Comparison of ENCODE assay signal across 8 cellular contexts in genomic region chr22:50200333-50201190, GRCh38. TPM values are rescaled to one million over a fixed set of nuclear protein-coding genes. Genes with fewer than 3 reads are reported as not detected.
DNase-seq lines count a peak whose midpoint lies in the region; ATAC-seq and TF ChIP-seq lines count a peak whose summit lies in the region.

Gene SELENOO, plus strand, starts transcription at chr22:50201011. Its CDS starts 26 bp downstream, at chr22:50201037.

- peaks cover 5% of the 10 kb centered on the region; the same call in 1 of the 2 replicates for H3F3A ChIP-seq in OCI-LY1 (ENCODE audit: insufficient read depth, low read length)

- peaks cover 57% of the 10 kb centered on the region for H3K4me1 ChIP-seq in OCI-LY1 (ENCODE audit: insufficient read depth, low read length, severe bottlenecking)
- H3K4me1 ChIP-seq in mononuclear cell (ENCODE audit: insufficient read depth, low read length), result peaks cover 48% of the 10 kb centered on the region

- no peak for TF ChIP-seq CTCF in CD4-positive, alpha-beta T cell (IDR thresholded peaks at IDR 0.05)
- TF ChIP-seq CTCF in OCI-LY1 (IDR thresholded peaks at IDR 0.05; ENCODE audit: low read length), result no peak

- intact Hi-C loops in CD4-positive, alpha-beta T cell (cut with DNase I, micrococcal nuclease), result loop anchor here (1.0 to 10.0 kb wide), 2 partner anchors 9 to 366 kb away; no protein-coding TSS in a partner anchor

- H2AFZ ChIP-seq in OCI-LY1 (ENCODE audit: low read length), result no peak within 1 kb of the TSS

- CTCF ChIA-PET in CD4-positive, alpha-beta T cell (lab: Charles Lee), result no interaction called here

- H3K4me3 Mint-ChIP-seq in CD4-positive, alpha-beta T cell, result peak within 1 kb of the TSS; percentile 91

- H3K27me3 Mint-ChIP-seq in CD4-positive, alpha-beta T cell, result no peaks in the 10 kb centered on the region

- peak within 1 kb of the TSS; percentile 79 for H3K9ac ChIP-seq in OCI-LY1 (ENCODE audit: low read length)

- H3K4me2 ChIP-seq in OCI-LY1 (ENCODE audit: low read length), result peak within 1 kb of the TSS; percentile 91

- H3K9me3 ChIP-seq in CD4-positive, alpha-beta T cell (ENCODE audit: control insufficient read depth, low read length), result no peaks in the 10 kb centered on the region
- H3K9me3 ChIP-seq in OCI-LY1 (ENCODE audit: low read length), result no peaks in the 10 kb centered on the region
- H3K9me3 ChIP-seq in mononuclear cell (ENCODE audit: low read depth, low read length), result no peaks in the 10 kb centered on the region

- H3K27me3 ChIP-seq in CD4-positive, alpha-beta T cell (ENCODE audit: control insufficient read depth, insufficient read depth, low read length), result no peaks in the 10 kb centered on the region
- H3K27me3 ChIP-seq in OCI-LY1 (ENCODE audit: insufficient read depth, low read length), result no peaks in the 10 kb centered on the region
- H3K27me3 ChIP-seq in mononuclear cell (ENCODE audit: insufficient read depth, low read length), result no peaks in the 10 kb centered on the region

- POLR2A ChIA-PET in CD4-positive, alpha-beta T cell (lab: Charles Lee), result interaction anchor here (0.9 to 1.5 kb wide), 3 partner anchors 10 to 14 kb away, joined by 5 to 15 read pairs (median 14); no protein-coding TSS in a partner anchor

- H3K36me3 Mint-ChIP-seq in CD4-positive, alpha-beta T cell (ENCODE audit: low read depth), result peaks cover 48% of the 10 kb centered on the region

- H3K27ac Mint-ChIP-seq in CD4-positive, alpha-beta T cell, result peak within 1 kb of the TSS; percentile 85

- no peaks in the 10 kb centered on the region for H3K9me3 Mint-ChIP-seq in CD4-positive, alpha-beta T cell

- H3K79me2 ChIP-seq in OCI-LY1 (ENCODE audit: insufficient read depth, low read length), result peaks cover 25% of the 10 kb centered on the region

- peak; percentile 76 to 93 (median 88) for DNase-seq in CD4-positive, alpha-beta T cell
- DNase-seq in HT1080 (ENCODE audit: low read depth), result peak; percentile 82
- DNase-seq in activated T-cell treated with anti-CD3 and anti-CD28 coated beads for 1 hour (ENCODE audit: low read depth), result peak; percentile 87
- DNase-seq in epidermal melanocyte (ENCODE audit: insufficient read length, low spot score), result peak; percentile 100
- peak; percentile 91 to 92 for DNase-seq in stimulated activated CD8-positive, alpha-beta memory T cell treated with anti-CD3 and anti-CD28 coated beads, Interleukin-2, amount 100 ng/mL, for 48 hours (ENCODE audit: low read depth in 2 of 2)

- H4K20me1 ChIP-seq in OCI-LY1 (ENCODE audit: insufficient read depth, low read length), result no peaks in the 10 kb centered on the region

- peaks cover 61% of the 10 kb centered on the region for H3K36me3 ChIP-seq in OCI-LY1 (ENCODE audit: insufficient read depth, low read length)

- H3K4me1 Mint-ChIP-seq in CD4-positive, alpha-beta T cell (ENCODE audit: low read depth), result peaks cover 27% of the 10 kb centered on the region

- no peaks in the 10 kb centered on the region for H3K9me2 ChIP-seq in OCI-LY1 (ENCODE audit: low read depth, low read length)

- H3K4me3 ChIP-seq in OCI-LY1 (ENCODE audit: low read depth, low read length, poor library complexity, severe bottlenecking) (peak within 1 kb of the TSS; percentile 78), mononuclear cell (ENCODE audit: low read length) (peak within 1 kb of the TSS; percentile 65)

- ATAC-seq in CD4-positive, alpha-beta T cell (ENCODE audit: poor library complexity), result peak; percentile 80
- ATAC-seq in GM19455 (IDR thresholded peaks at IDR 0.05; ENCODE audit: unreplicated experiment), result peak; percentile 61

- H3K27ac ChIP-seq in CD4-positive, alpha-beta T cell (ENCODE audit: low read depth, low read length), result peak within 1 kb of the TSS; percentile 40
- H3K27ac ChIP-seq in OCI-LY1 (ENCODE audit: low read depth, low read length, poor library complexity, severe bottlenecking), result peak within 1 kb of the TSS; percentile 82

RNA-seq across cellular contexts. Expression of gene SELENOO, which starts in this region (rescaled TPM):
- 10 to 100 TPM; 26.0 to 26.1 TPM for total RNA-seq in CD4-positive, alpha-beta T cell
- total RNA-seq in HT1080 (2014; rRNA removed; shearing (Covaris generic)), result 44.5 and 49.1 TPM in 2 replicates
- polyA plus RNA-seq in HT1080 (2015; cell fraction: cytosol; rRNA removed), result 29.6 and 35.2 TPM in 2 replicates
- polyA plus RNA-seq in HT1080 (2015; cell fraction: nucleus; rRNA removed), result 74.1 and 81.6 TPM in 2 replicates
- total RNA-seq in mononuclear cell, result 11.8 TPM

Comparison
In these comparisons a context has a peak if more than half of its experiments do, and no peak if none do; other contexts are left out.
1. Peak in every context shown above with its lines: DNase-seq, ATAC-seq, H3K4me3 ChIP-seq and H3K27ac ChIP-seq.